In the genomic region with DNA sequence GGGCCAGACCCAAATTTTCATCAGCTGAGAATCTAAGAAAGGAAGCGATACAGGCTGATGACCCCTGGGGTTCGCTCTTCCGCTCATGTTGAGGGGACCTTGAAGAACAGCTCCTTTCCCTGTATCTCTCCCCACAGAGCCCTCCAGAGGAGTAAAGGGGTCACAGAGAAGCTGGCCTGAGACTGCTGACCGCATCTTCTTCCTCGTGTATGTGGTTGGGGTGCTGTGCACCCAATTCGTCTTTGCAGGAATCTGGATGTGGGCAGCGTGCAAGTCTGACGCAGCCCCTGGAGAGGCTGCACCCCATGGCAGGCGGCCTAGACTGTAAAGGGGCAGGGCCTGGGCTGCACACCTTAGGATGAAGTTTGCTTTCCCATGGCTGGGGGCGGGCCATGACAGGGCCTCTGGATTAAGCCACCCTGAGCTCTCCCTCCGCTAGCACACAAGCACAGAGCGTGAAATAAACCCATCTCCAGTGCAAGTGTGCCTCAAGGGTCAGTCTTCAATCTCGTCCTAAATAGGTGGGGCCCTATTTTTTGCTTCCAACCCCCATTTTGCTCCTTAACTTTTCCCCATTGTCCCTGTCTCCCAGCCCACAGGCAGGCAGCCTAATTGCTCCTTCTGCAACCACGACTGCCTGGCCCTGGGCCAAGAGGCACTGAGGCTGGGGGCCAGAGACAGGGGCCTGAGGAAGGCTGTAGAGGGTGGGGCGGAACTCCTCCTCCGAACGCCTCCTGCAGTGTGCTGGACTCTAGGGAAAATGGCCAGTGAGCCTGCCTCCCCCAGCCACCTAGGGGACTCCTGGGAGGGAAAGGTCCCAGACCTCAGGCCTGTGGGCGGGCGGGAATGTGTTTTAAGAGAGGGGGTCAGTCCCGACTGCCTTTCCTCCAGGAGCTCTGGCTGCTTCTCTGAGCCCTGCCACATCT, we compare ENCODE assay signal across 25 cellular contexts. TPM values are rescaled to one million over a fixed set of nuclear protein-coding genes. Genes with fewer than 3 reads are reported as not detected.
DNase-seq lines count a peak whose midpoint lies in the region; ATAC-seq and TF ChIP-seq lines count a peak whose summit lies in the region.
"Had no signal": no experiment of that assay in that cellular context is flagged by ENCODE, and none has a peak within 500 bp of the region (broad histone marks: within the 10 kb centered on the region; RNA-seq: fewer than 3 reads in every experiment).

No MANE protein-coding gene starts in this region.

- H3K36me3 Mint-ChIP-seq in chondrocyte (ENCODE audit: low read depth) = peaks cover 23% of the 10 kb centered on the region

- no peak for TF ChIP-seq CTCF in chondrocyte (IDR thresholded peaks at IDR 0.05)

- no peak for ATAC-seq in HG03460 (IDR thresholded peaks at IDR 0.05; ENCODE audit: unreplicated experiment)
- ATAC-seq: activated CD8-positive, alpha-beta T cell treated with anti-CD3 and anti-CD28 coated beads, Interleukin-2, amount 10 ng/mL, durations not matched to agents 7 days and 5 days; foreskin keratinocyte had no signal

- H3K36me3 ChIP-seq in MG63 = peaks cover 27% of the 10 kb centered on the region

- H3K4me1 Mint-ChIP-seq in chondrocyte (ENCODE audit: low read depth) = peaks cover 3% of the 10 kb centered on the region

- H3K9me3 ChIP-seq in MG63 = no peaks in the 10 kb centered on the region
- H3K9me3 ChIP-seq: right lobe of liver, tibial artery had no signal

- no peaks in the 10 kb centered on the region for H3K9me3 Mint-ChIP-seq in chondrocyte (ENCODE audit: low read depth)
- H3K9me3 Mint-ChIP-seq: activated naive CD8-positive, alpha-beta T cell treated with anti-CD3 and anti-CD28 coated beads for 36 hours; dendritic cell treated with granulocyte-macrophage colony-stimulating factor and Interleukin-4, amounts not matched to agents 40 ng/mL and 50 ng/mL, for 4 days; T-helper 2 cell treated with Interferon-gamma antibody and Interleukin-4, amounts not matched to agents 5 μg/mL and 100 μg/mL, for 36 hours had no signal

- H3K27ac Mint-ChIP-seq in chondrocyte (ENCODE audit: unreplicated experiment) = no peak overlapping the region
- H3K27ac Mint-ChIP-seq: activated CD8-positive, alpha-beta T cell treated with anti-CD3 and anti-CD28 coated beads, Interleukin-2, amount 10 ng/mL, durations not matched to agents 7 days and 5 days; dendritic cell treated with granulocyte-macrophage colony-stimulating factor and Interleukin-4, amounts not matched to agents 40 ng/mL and 50 ng/mL, for 4 days; T-helper 2 cell treated with Interferon-gamma antibody and Interleukin-4, amounts not matched to agents 5 μg/mL and 100 μg/mL, for 36 hours had no signal

- no peak overlapping the region for H3K4me3 Mint-ChIP-seq in chondrocyte (ENCODE audit: unreplicated experiment)
- H3K4me3 Mint-ChIP-seq: activated CD8-positive, alpha-beta T cell treated with anti-CD3 and anti-CD28 coated beads, Interleukin-2, amount 10 ng/mL, durations not matched to agents 7 days and 5 days; activated naive CD8-positive, alpha-beta T cell treated with anti-CD3 and anti-CD28 coated beads for 36 hours; CD14-positive monocyte; dendritic cell treated with granulocyte-macrophage colony-stimulating factor and Interleukin-4, amounts not matched to agents 40 ng/mL and 50 ng/mL, for 4 days; T-helper 2 cell treated with Interferon-gamma antibody and Interleukin-4, amounts not matched to agents 5 μg/mL and 100 μg/mL, for 36 hours had no signal

- H3K4me3 ChIP-seq in MG63 = no peak overlapping the region
- H3K4me3 ChIP-seq: right lobe of liver, tibial artery had no signal

- H3K27me3 Mint-ChIP-seq in chondrocyte (ENCODE audit: low read depth) = peaks cover 21% of the 10 kb centered on the region

- DNase-seq in NCI-H82 (lab: John Stamatoyannopoulos, UW) (peak; percentile 36), NCI-H82 treated with DMSO at 0.1 percent for 48 hours (lab: John Stamatoyannopoulos, UW; ENCODE audit: unreplicated experiment) (no peak), NCI-H69 (lab: John Stamatoyannopoulos, UW) (peak; percentile 46), chondrocyte (ENCODE audit: low spot score) (peak; percentile 79), retina (peak; percentile 23), dedifferentiated amniotic fluid mesenchymal stem cell (ENCODE audit: extremely low spot score) (no peak), MG63 (no peak)
- DNase-seq: activated CD4-positive, CD25-positive, alpha-beta regulatory T cell; activated CD8-positive, alpha-beta T cell treated with anti-CD3 and anti-CD28 coated beads, Interleukin-2, amount 10 ng/mL, durations not matched to agents 7 days and 5 days; activated naive CD8-positive, alpha-beta T cell treated with anti-CD3 and anti-CD28 coated beads for 36 hours; activated T-cell treated with anti-CD3 and anti-CD28 coated beads, Interleukin-2, amount 50 U/mL, for 48 hours; brain microvascular endothelial cell; DND-41; foreskin keratinocyte; hypothalamus; kidney glomerular epithelial cell; midbrain; NCI-H446 treated with DMSO at 0.1 percent for 48 hours; stimulated activated naive CD4-positive, alpha-beta T cell treated with Interleukin-2 at 50 U/mL for 16 hours had no signal

- H3K27me3 ChIP-seq in MG63 = peaks cover 29% of the 10 kb centered on the region
- H3K27me3 ChIP-seq: right lobe of liver had no signal

RNA-seq across cellular contexts. Expression of gene ZACN, which starts 3.6 kb away (rescaled TPM):
- not detected in 3 replicates for total RNA-seq in chondrocyte
- total RNA-seq in MG63 (2014; rRNA removed; shearing (Covaris generic); ENCODE audit: low replicate concordance) = not detected in 2 replicates
- total RNA-seq: foreskin keratinocyte, right lobe of liver had no signal

RNA-seq across cellular contexts. Expression of gene GALR2, which starts 8.0 kb away (rescaled TPM):
- not detected in 3 replicates for total RNA-seq in chondrocyte
- not detected in 2 replicates for total RNA-seq in MG63 (2014; rRNA removed; shearing (Covaris generic); ENCODE audit: low replicate concordance)

RNA-seq across cellular contexts. Expression of gene SRP68, which starts 10.3 kb away (rescaled TPM):
- 62.1 to 77.6 TPM (median 63.0 TPM) in 3 replicates for total RNA-seq in chondrocyte
- 70.0 and 99.9 TPM in 2 replicates for total RNA-seq in MG63 (2014; rRNA removed; shearing (Covaris generic); ENCODE audit: low replicate concordance)

RNA-seq across cellular contexts. Expression of gene EXOC7, which starts 21.0 kb away (rescaled TPM):
- 129 to 180 TPM (median 131 TPM) in 3 replicates for total RNA-seq in chondrocyte
- total RNA-seq in MG63 (2014; rRNA removed; shearing (Covaris generic); ENCODE audit: low replicate concordance) = 54.5 and 81.8 TPM in 2 replicates

RNA-seq across cellular contexts. Expression of gene EVPL, which starts 55.5 kb away (rescaled TPM):
- total RNA-seq in chondrocyte = not detected in 3 replicates
- not detected in 2 replicates for total RNA-seq in MG63 (2014; rRNA removed; shearing (Covaris generic); ENCODE audit: low replicate concordance)

Comparison
In these comparisons a context has a peak if more than half of its experiments do, and no peak if none do; other contexts are left out.
1. DNase-seq: peak in NCI-H82 (single experiment), NCI-H69 (single experiment), chondrocyte (single experiment) and retina (single experiment); none in NCI-H82 treated with DMSO at 0.1 percent for 48 hours (single experiment), dedifferentiated amniotic fluid mesenchymal stem cell (single experiment) and MG63 (single experiment).